ENCODE assay signal across 21 cellular contexts in the genomic region with DNA sequence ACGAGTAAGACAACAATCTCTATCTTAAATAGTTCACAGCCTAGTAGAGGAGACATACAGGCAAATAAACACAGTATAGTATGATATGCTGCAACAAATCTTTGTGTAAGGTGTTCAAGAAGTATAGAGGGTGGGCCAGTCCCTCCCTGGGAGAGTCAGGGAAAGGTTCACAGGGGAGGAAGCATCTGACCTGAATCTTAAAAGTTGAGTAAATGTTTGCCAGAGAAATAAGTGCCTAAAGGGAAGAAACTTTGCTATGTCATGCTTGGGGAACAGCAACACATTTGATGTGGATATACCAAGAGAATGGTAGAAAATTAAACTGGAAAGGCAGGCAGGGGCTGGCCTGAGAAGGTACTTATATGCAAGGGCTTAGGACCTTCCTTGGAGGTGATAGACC.
"Had no signal": no experiment of that assay in that cellular context is flagged by ENCODE, and none has a peak within 500 bp of the region (broad histone marks: within the 10 kb centered on the region; RNA-seq: fewer than 3 reads in every experiment).

No MANE protein-coding gene starts in this region.

- H3K4me1 ChIP-seq: testis had no signal

- H3K27ac ChIP-seq: epithelial cell of prostate, parathyroid adenoma, psoas muscle, spleen, testis, tibial nerve had no signal

- H3K27me3 Mint-ChIP-seq: dendritic cell treated with granulocyte-macrophage colony-stimulating factor and Interleukin-4, amounts not matched to agents 40 ng/mL and 50 ng/mL, for 4 days; effector memory CD8-positive, alpha-beta T cell; naive B cell; stimulated activated naive B cell treated with anti-CD40 and anti-IgM and Interleukin-4, amounts not matched to agents 10 μg/mL and 1 μg/mL and 100 μg/mL, for 72 hours; stimulated activated naive CD8-positive, alpha-beta T cell treated with anti-CD3 and anti-CD28 coated beads, Interleukin-15, amount 100 ng/mL, for 72 hours had no signal

- H3K4me3 ChIP-seq: psoas muscle, spleen, testis, tibial nerve had no signal

- H3K27ac Mint-ChIP-seq: dendritic cell treated with granulocyte-macrophage colony-stimulating factor and Interleukin-4, amounts not matched to agents 40 ng/mL and 50 ng/mL, for 4 days; effector memory CD8-positive, alpha-beta T cell; nephron progenitor cell; stimulated activated naive B cell treated with anti-CD40 and anti-IgM and Interleukin-4, amounts not matched to agents 10 μg/mL and 1 μg/mL and 100 μg/mL, for 72 hours had no signal

- H3K36me3 ChIP-seq: spleen, tibial nerve had no signal

- ATAC-seq: effector memory CD8-positive, alpha-beta T cell; left lobe of liver; psoas muscle; sciatic nerve; stimulated activated naive B cell treated with anti-CD40 and anti-IgM and Interleukin-4, amounts not matched to agents 10 μg/mL and 1 μg/mL and 100 μg/mL, for 72 hours; stimulated activated naive CD8-positive, alpha-beta T cell treated with anti-CD3 and anti-CD28 coated beads, Interleukin-15, amount 100 ng/mL, for 72 hours had no signal

- H3K9me3 Mint-ChIP-seq: dendritic cell treated with granulocyte-macrophage colony-stimulating factor and Interleukin-4, amounts not matched to agents 40 ng/mL and 50 ng/mL, for 4 days; effector memory CD8-positive, alpha-beta T cell; nephron progenitor cell; stimulated activated naive B cell treated with anti-CD40 and anti-IgM and Interleukin-4, amounts not matched to agents 10 μg/mL and 1 μg/mL and 100 μg/mL, for 72 hours; stimulated activated naive CD8-positive, alpha-beta T cell treated with anti-CD3 and anti-CD28 coated beads, Interleukin-15, amount 100 ng/mL, for 72 hours had no signal

- H3K4me1 Mint-ChIP-seq: nephron progenitor cell; stimulated activated naive B cell treated with anti-CD40 and anti-IgM and Interleukin-4, amounts not matched to agents 10 μg/mL and 1 μg/mL and 100 μg/mL, for 72 hours; stimulated activated naive CD8-positive, alpha-beta T cell treated with anti-CD3 and anti-CD28 coated beads, Interleukin-15, amount 100 ng/mL, for 72 hours had no signal

- H3K27me3 ChIP-seq: spleen, testis, tibial nerve had no signal

- H3K4me3 Mint-ChIP-seq: dendritic cell treated with granulocyte-macrophage colony-stimulating factor and Interleukin-4, amounts not matched to agents 40 ng/mL and 50 ng/mL, for 4 days; effector memory CD8-positive, alpha-beta T cell; naive B cell; nephron progenitor cell; stimulated activated naive B cell treated with anti-CD40 and anti-IgM and Interleukin-4, amounts not matched to agents 10 μg/mL and 1 μg/mL and 100 μg/mL, for 72 hours; stimulated activated naive CD8-positive, alpha-beta T cell treated with anti-CD3 and anti-CD28 coated beads, Interleukin-15, amount 100 ng/mL, for 72 hours had no signal

- DNase-seq: effector memory CD8-positive, alpha-beta T cell; foreskin melanocyte; head of caudate nucleus; hippocampal formation; mammary epithelial cell; naive B cell; nephron progenitor cell; psoas muscle; spleen; stimulated activated CD4-positive, alpha-beta T cell treated with anti-CD3 and anti-CD28 coated beads, Interleukin-15, amount 100 ng/mL, for 24 hours; stimulated activated CD4-positive, alpha-beta T cell treated with anti-CD3 and anti-CD28 coated beads, Interleukin-1b, Interleukin-23, amount 100 ng/mL, for 48 hours; stimulated activated CD4-positive, alpha-beta T cell treated with anti-CD3 and anti-CD28 coated beads, Interleukin-4, amount 100 ng/mL, for 4 hours; stimulated activated naive B cell treated with anti-CD40 and anti-IgM and Interleukin-4, amounts not matched to agents 10 μg/mL and 1 μg/mL and 100 μg/mL, for 72 hours; stimulated activated naive CD8-positive, alpha-beta T cell treated with anti-CD3 and anti-CD28 coated beads, Interleukin-15, amount 100 ng/mL, for 72 hours; testis had no signal

- H3K9me3 ChIP-seq: psoas muscle, spleen, testis, tibial nerve had no signal

- H3K36me3 Mint-ChIP-seq: naive B cell; stimulated activated naive B cell treated with anti-CD40 and anti-IgM and Interleukin-4, amounts not matched to agents 10 μg/mL and 1 μg/mL and 100 μg/mL, for 72 hours had no signal

- H3K9ac ChIP-seq: parathyroid adenoma had no signal
